In the genomic region with DNA sequence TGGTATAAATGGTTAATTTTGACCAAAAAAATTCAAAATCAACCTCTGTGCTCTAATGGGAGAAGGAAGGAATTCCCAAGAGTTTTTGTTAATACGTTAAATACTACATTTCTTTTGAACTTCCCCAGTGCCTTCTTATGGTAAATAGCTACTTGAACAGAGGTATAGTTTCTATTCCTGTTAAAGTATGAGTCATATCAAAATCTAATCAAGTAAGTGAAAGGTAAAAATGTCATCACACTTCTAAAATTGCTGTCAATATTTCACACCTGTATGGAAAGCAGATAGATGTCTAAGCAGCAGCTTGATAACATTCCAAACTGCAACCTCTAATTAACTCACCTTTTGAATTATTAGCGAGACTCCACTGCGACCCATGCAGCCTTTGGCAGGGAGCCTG, we compare ENCODE assay signal across 15 cellular contexts.
A peak's percentile ranks its signal among the peaks of the same experiment; 100 is the strongest.
DNase-seq lines count a peak whose midpoint lies in the region; ATAC-seq, FAIRE-seq and TF ChIP-seq lines count a peak whose summit lies in the region.
"Had no signal": no experiment of that assay in that cellular context is flagged by ENCODE, and none has a peak within 500 bp of the region (broad histone marks: within the 10 kb centered on the region; RNA-seq: fewer than 3 reads in every experiment).

No MANE protein-coding gene starts in this region.

- no peaks in the 10 kb centered on the region for H3K36me3 ChIP-seq in bronchial epithelial cell (ENCODE audit: control insufficient read depth, insufficient read depth, low read length)
- no peaks in the 10 kb centered on the region for H3K36me3 ChIP-seq in gastroesophageal sphincter
- H3K36me3 ChIP-seq: ovary, SJSA1 had no signal

- no peak overlapping the region for H3K27ac ChIP-seq in gastroesophageal sphincter
- H3K27ac ChIP-seq: ovary, SJSA1 had no signal

- no peak for TF ChIP-seq POLR2A in gastroesophageal sphincter (IDR thresholded peaks at IDR 0.05)

- ATAC-seq in GM18907 (IDR thresholded peaks at IDR 0.05; ENCODE audit: unreplicated experiment): peak; percentile 90
- peak; percentile 86 for ATAC-seq in GM21717 (IDR thresholded peaks at IDR 0.05; ENCODE audit: unreplicated experiment)
- ATAC-seq in HG03139 (IDR thresholded peaks at IDR 0.05; ENCODE audit: unreplicated experiment): peak; percentile 66
- ATAC-seq in gastroesophageal sphincter: no peak
- ATAC-seq: CD8-positive, alpha-beta T cell; K562; stimulated activated effector memory CD8-positive, alpha-beta T cell treated with anti-CD3 and anti-CD28 coated beads, Interleukin-12 subunit alpha, Interleukin-12 subunit beta, amount 100 ng/mL, for 72 hours had no signal

- no peak for FAIRE-seq in bronchial epithelial cell (lab: Jason Lieb, UNC)
- no peak for FAIRE-seq in frontal cortex (lab: Jason Lieb, UNC)
- FAIRE-seq: K562 had no signal

- TF ChIP-seq CTCF in bronchial epithelial cell (IDR thresholded peaks at IDR 0.05; ENCODE audit: insufficient read depth, low read length, severe bottlenecking) (no peak), gastroesophageal sphincter (IDR thresholded peaks at IDR 0.05) (no peak)

- H3K27me3 ChIP-seq in bronchial epithelial cell (ENCODE audit: control insufficient read depth, insufficient read depth, low read length) (no peaks in the 10 kb centered on the region), gastroesophageal sphincter (no peaks in the 10 kb centered on the region)
- H3K27me3 ChIP-seq: ovary, SJSA1 had no signal

- no peak overlapping the region for H3K4me3 ChIP-seq in bronchial epithelial cell (ENCODE audit: low read depth, low read length)
- no peak overlapping the region for H3K4me3 ChIP-seq in gastroesophageal sphincter
- H3K4me3 ChIP-seq: K562, ovary, SJSA1 had no signal

- TF ChIP-seq EP300 in gastroesophageal sphincter (IDR thresholded peaks at IDR 0.05): no peak

- DNase-seq in bronchial epithelial cell (ENCODE audit: low read depth) (peak; percentile 8), SIG-M5 treated with dmso at 0.1 percent for 504 hours (lab: John Stamatoyannopoulos, UW; ENCODE audit: unreplicated experiment) (no peak), frontal cortex (ENCODE audit: low spot score in 2 of 2) (no peak)
- DNase-seq: activated CD4-positive, CD25-positive, alpha-beta regulatory T cell; CD8-positive, alpha-beta T cell; mammary epithelial cell; NCI-H446; ovary had no signal

- no peaks in the 10 kb centered on the region for H3K4me1 ChIP-seq in gastroesophageal sphincter
- H3K4me1 ChIP-seq: SJSA1 had no signal

- 88 to 93% methylated on average over 3 of the region's 3 CpGs for WGBS in gastroesophageal sphincter (ENCODE audit: low coverage in 1 of 2), 2 donors

- no peaks in the 10 kb centered on the region for H3K9me3 ChIP-seq in gastroesophageal sphincter
- H3K9me3 ChIP-seq: ovary, SJSA1 had no signal
